ENCODE assay signal across 8 cellular contexts in the genomic region with DNA sequence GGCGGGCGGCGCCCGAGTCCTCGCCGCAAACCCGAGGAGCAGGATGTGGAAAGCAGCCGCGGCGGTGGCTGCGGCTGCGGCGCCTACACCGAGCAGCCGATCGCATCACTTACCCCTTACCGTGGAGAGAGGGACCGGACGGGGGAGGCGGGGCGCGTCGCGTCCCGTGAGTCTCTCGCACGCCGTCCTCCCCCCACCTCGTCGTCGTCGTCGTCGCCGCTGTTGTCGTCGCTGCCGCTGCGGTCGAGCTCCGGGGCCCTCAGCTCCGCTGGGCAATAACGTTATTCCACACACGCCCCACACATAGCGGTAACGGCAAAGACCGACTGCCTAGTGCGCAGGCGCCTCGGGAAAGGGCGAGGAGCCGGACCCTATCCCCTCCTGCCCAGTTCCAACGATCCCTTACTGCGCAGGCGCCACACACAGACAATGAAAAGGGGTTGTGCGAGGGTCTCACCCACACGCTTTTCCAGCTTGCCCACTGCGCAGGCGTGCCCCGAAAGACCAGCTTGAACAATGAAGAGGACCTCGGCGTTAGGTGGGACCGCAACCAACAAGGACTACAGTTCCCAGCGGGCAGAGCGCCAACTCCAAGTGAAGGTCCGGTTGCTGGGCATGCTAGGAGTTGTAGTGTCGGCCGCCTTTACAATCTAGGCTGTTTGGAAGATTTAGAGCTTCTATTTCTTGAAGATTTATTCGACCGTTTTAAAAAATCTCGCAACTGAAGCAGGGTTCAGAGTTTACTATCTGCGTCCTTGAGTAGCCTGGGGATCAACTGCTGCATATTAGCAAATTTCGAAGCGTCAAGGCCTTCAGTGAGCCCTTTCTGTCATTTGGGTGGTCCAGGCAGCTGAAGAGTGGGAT. TPM values are rescaled to one million over a fixed set of nuclear protein-coding genes. Genes with fewer than 3 reads are reported as not detected.
DNase-seq lines count a peak whose midpoint lies in the region; ATAC-seq and TF ChIP-seq lines count a peak whose summit lies in the region.

A gene (minus strand): TSS at position 355 of the 864 bp plus-strand sequence. CDS start 30,001 bp downstream, outside the sequence.

- peak within 1 kb of the TSS; percentile 53; the same call in 2 of the 3 replicates for H2BK15ac ChIP-seq in IMR-90 (ENCODE audit: low read depth, low read length)

- BruUV-seq in IMR-90 (replicated peaks; lab: Mats Ljungman, UMichigan) (no TSS peak), PC-3 (replicated peaks; lab: Mats Ljungman, UMichigan) (no TSS peak)

- H3K56ac ChIP-seq in IMR-90 (ENCODE audit: extremely low read depth, insufficient read depth, low read length) = peak within 1 kb of the TSS; percentile 99

- H2BK20ac ChIP-seq in IMR-90 (ENCODE audit: low read depth, low read length) = peak within 1 kb of the TSS; percentile 58; the same call in 1 of the 2 replicates

- POLR2A ChIA-PET in IMR-90 (lab: Charles Lee; ENCODE audit: unreplicated experiment) = interaction anchor here (0.6 to 0.9 kb wide), 3 partner anchors 10 to 48 kb away, joined by 3 to 4 read pairs (median 3); no protein-coding TSS in a partner anchor
- POLR2A ChIA-PET in PC-3 (lab: Charles Lee; ENCODE audit: unreplicated experiment) = interaction anchor here (0.6 to 0.9 kb wide), 4 partner anchors 8 to 36 kb away, joined by 4 to 30 read pairs (median 4); no protein-coding TSS in a partner anchor

- H3K79me1 ChIP-seq in IMR-90 (ENCODE audit: low read depth in 1 of 2, low read length in 2 of 2) = peaks cover 0 to 9% of the 10 kb centered on the region in 2 experiments; a peak in 3 of 4 replicates

- H3K36me3 Mint-ChIP-seq in activated T-cell treated with anti-CD3 and anti-CD28 coated beads, Interleukin-2, amount 50 U/mL, for 24 hours (ENCODE audit: low read depth) = peaks cover 33% of the 10 kb centered on the region

- peaks cover 48% of the 10 kb centered on the region for H3K4me1 Mint-ChIP-seq in activated T-cell treated with anti-CD3 and anti-CD28 coated beads, Interleukin-2, amount 50 U/mL, for 24 hours (ENCODE audit: low read depth)

- no peaks in the 10 kb centered on the region for H3K27me3 Mint-ChIP-seq in activated T-cell treated with anti-CD3 and anti-CD28 coated beads, Interleukin-2, amount 50 U/mL, for 24 hours

- peak within 1 kb of the TSS; percentile 92 for H2BK5ac ChIP-seq in IMR-90 (ENCODE audit: low read depth, low read length, poor library complexity, severe bottlenecking)

- TF ChIP-seq CTCF in IMR-90 (conservative IDR thresholded peaks at IDR 0.05; ENCODE audit: low read depth, low read length) (no peak), PC-3 (conservative IDR thresholded peaks at IDR 0.05; ENCODE audit: low read depth, low read length) (no peak)

- H2AFZ ChIP-seq in IMR-90 (replicated peaks; ENCODE audit: low read length, poor library complexity) (peak within 1 kb of the TSS; percentile 95), PC-3 (ENCODE audit: low read length) (peak within 1 kb of the TSS; percentile 97)

- peak within 1 kb of the TSS; percentile 97 for H2AK9ac ChIP-seq in IMR-90 (replicated peaks; ENCODE audit: low read depth, low read length, poor library complexity)

- 0% methylated on average over 25 of the region's 74 CpGs; no CpG with 5 or more reads in 1 of the 2 experiments for WGBS in IMR-90 (ENCODE audit: extremely low coverage in 2 of 2, insufficient read length in 1 of 2), 2 experiments

- H3K4me3 Mint-ChIP-seq in activated T-cell treated with anti-CD3 and anti-CD28 coated beads, Interleukin-2, amount 50 U/mL, for 24 hours = peak within 1 kb of the TSS; percentile 99

- H3K23ac ChIP-seq in IMR-90 (ENCODE audit: low read depth, low read length) = peak within 1 kb of the TSS; percentile 98

- in situ Hi-C loops in IMR-90 (cut with MboI; ENCODE audit: low sequenced_read_pairs) = no loop called here

- no peaks in the 10 kb centered on the region for H3F3A ChIP-seq in PC-3 (ENCODE audit: low read length, unreplicated experiment)

- CTCF ChIA-PET in IMR-90 (lab: Yijun Ruan, JAX) (interaction anchor here (0.9 to 1.1 kb wide), 2 partner anchors 10 to 1359 kb away, joined by 3 read pairs; no protein-coding TSS in a partner anchor), PC-3 (lab: Charles Lee) (interaction anchor here (0.6 kb wide), 1 partner anchor 32 kb away, joined by 4 read pairs; no protein-coding TSS in a partner anchor)

- peak within 1 kb of the TSS; percentile 100 for H3K4me2 ChIP-seq in IMR-90 (ENCODE audit: low read depth, low read length)
- H3K4me2 ChIP-seq in PC-3 (ENCODE audit: low read length) = peak within 1 kb of the TSS; percentile 97

- peak within 1 kb of the TSS; percentile 89 for H3K18ac ChIP-seq in IMR-90 (ENCODE audit: low read depth, low read length)

- H3K27ac ChIP-seq in IMR-90 (ENCODE audit: insufficient read depth, low read length) = peak within 1 kb of the TSS; percentile 89
- H3K27ac ChIP-seq in PC-3 (ENCODE audit: low read length) = peak within 1 kb of the TSS; percentile 77
- peak within 1 kb of the TSS; percentile 97 for H3K27ac ChIP-seq in muscle layer of duodenum (ENCODE audit: low read length)

- H3K9me3 ChIP-seq in IMR-90 (ENCODE audit: control insufficient read depth, insufficient read depth, low read length) = no peaks in the 10 kb centered on the region
- no peaks in the 10 kb centered on the region for H3K9me3 ChIP-seq in PC-3 (ENCODE audit: low read length)
- H3K9me3 ChIP-seq in muscle layer of duodenum (ENCODE audit: control insufficient read depth in 1 of 2, low read length in 2 of 2) = no peaks in the 10 kb centered on the region

- peak within 1 kb of the TSS; percentile 82 for H2BK120ac ChIP-seq in IMR-90 (ENCODE audit: low read depth, low read length)

- H3K4ac ChIP-seq in IMR-90 (ENCODE audit: low read depth, low read length) = peak within 1 kb of the TSS; percentile 92

- ATAC-seq in GM21528 (IDR thresholded peaks at IDR 0.05; ENCODE audit: low FRiP score, unreplicated experiment) (peak; percentile 63), IMR-90 (ENCODE audit: low read depth) (peak; percentile 75), PC-3 (peak; percentile 66), esophagus mucosa (peak; percentile 80)

- H2AK5ac ChIP-seq in IMR-90 (ENCODE audit: low read depth, low read length) = peak within 1 kb of the TSS; percentile 83

- H3K36me3 ChIP-seq in IMR-90 (ENCODE audit: control insufficient read depth, insufficient read depth, low read length) (no peaks in the 10 kb centered on the region), PC-3 (ENCODE audit: low read depth, low read length) (no peaks in the 10 kb centered on the region), muscle layer of duodenum (ENCODE audit: control insufficient read depth in 1 of 2, insufficient read depth in 2 of 2, low read length in 2 of 2) (peaks cover 0 to 8% of the 10 kb centered on the region in 2 donors)

- peaks cover 20% of the 10 kb centered on the region for H4K20me1 ChIP-seq in IMR-90 (ENCODE audit: insufficient read depth, low read length)
- peaks cover 27% of the 10 kb centered on the region; the same call in 1 of the 2 replicates for H4K20me1 ChIP-seq in PC-3 (ENCODE audit: low read length)

- no peaks in the 10 kb centered on the region for H3K27me3 ChIP-seq in IMR-90 (ENCODE audit: control insufficient read depth, insufficient read depth, low read length)
- H3K27me3 ChIP-seq in PC-3 (ENCODE audit: low read length) = no peaks in the 10 kb centered on the region
- H3K27me3 ChIP-seq in muscle layer of duodenum (ENCODE audit: low read depth, low read length) = no peaks in the 10 kb centered on the region

- no peaks in the 10 kb centered on the region for H3K9me1 ChIP-seq in IMR-90 (ENCODE audit: insufficient read depth, low read length)

- peak within 1 kb of the TSS; percentile 70 for H4K5ac ChIP-seq in IMR-90 (ENCODE audit: low read depth, low read length)

- no peaks in the 10 kb centered on the region for H3K9me2 ChIP-seq in PC-3 (replicated peaks; ENCODE audit: low read length)

- peaks cover 75% of the 10 kb centered on the region for H3K79me2 ChIP-seq in PC-3 (ENCODE audit: low read length)

- H3K4me1 ChIP-seq in IMR-90 (ENCODE audit: control insufficient read depth, insufficient read depth, low read length) = no peaks in the 10 kb centered on the region; the same call in 1 of the 2 replicates
- H3K4me1 ChIP-seq in PC-3 (ENCODE audit: insufficient read depth, low read length) = peaks cover 40% of the 10 kb centered on the region
- peaks cover 0 to 32% of the 10 kb centered on the region in 2 donors for H3K4me1 ChIP-seq in muscle layer of duodenum (ENCODE audit: control insufficient read depth in 1 of 2, insufficient read depth in 2 of 2, low read length in 2 of 2)

- TF ChIP-seq POLR2A in IMR-90 (IDR thresholded peaks at IDR 0.05; ENCODE audit: low read depth, low read length) = no peak

- intact Hi-C loops in IMR-90 (cut with micrococcal nuclease) = loop anchor here (5.0 kb wide), 3 partner anchors 38 to 72 kb away; no protein-coding TSS in a partner anchor
- intact Hi-C loops in PC-3 (cut with micrococcal nuclease) = loop anchor here (1.0 to 5.0 kb wide), 4 partner anchors 13 to 78 kb away; no protein-coding TSS in a partner anchor

- peak; percentile 96 for DNase-seq in DMS 273 treated with DMSO at 0.1 percent for 48 hours (lab: John Stamatoyannopoulos, UW)
- DNase-seq in IMR-90 = peak; percentile 97
- peak; percentile 99 for DNase-seq in PC-3
- DNase-seq in activated T-cell treated with anti-CD3 and anti-CD28 coated beads, Interleukin-2, amount 50 U/mL, for 24 hours = peak; percentile 92
- peak; percentile 84 to 87 for DNase-seq in stimulated activated CD8-positive, alpha-beta memory T cell treated with anti-CD3 and anti-CD28 coated beads, Interleukin-7, amount 100 ng/mL, for 4 hours (ENCODE audit: low read depth in 2 of 2)

- H3K14ac ChIP-seq in IMR-90 (replicated peaks; ENCODE audit: low read depth, low read length) = peak within 1 kb of the TSS; percentile 88

- peak within 1 kb of the TSS; percentile 79 to 91 for H4K8ac ChIP-seq in IMR-90 (ENCODE audit: low read depth in 2 of 2, low read length in 2 of 2)

- no peaks in the 10 kb centered on the region for H3K9me3 Mint-ChIP-seq in activated T-cell treated with anti-CD3 and anti-CD28 coated beads, Interleukin-2, amount 50 U/mL, for 24 hours

- H3K9ac ChIP-seq in IMR-90 (ENCODE audit: low read depth, low read length) = peak within 1 kb of the TSS; percentile 86
- peak within 1 kb of the TSS; percentile 83 for H3K9ac ChIP-seq in PC-3 (ENCODE audit: low read length)

- H3K4me3 ChIP-seq in IMR-90 (ENCODE audit: insufficient read depth, low read depth, low read length) = peak within 1 kb of the TSS; percentile 86
- peak within 1 kb of the TSS; percentile 85 for H3K4me3 ChIP-seq in PC-3 (ENCODE audit: low read length)
- H3K4me3 ChIP-seq in muscle layer of duodenum (ENCODE audit: low read depth in 1 of 2, low read length in 2 of 2) = peak within 1 kb of the TSS; percentile 91 to 95

- dilution Hi-C loops in IMR-90 (cut with HindIII; ENCODE audit: low sequenced_read_pairs, unreplicated experiment) = no loop called here

- TF ChIP-seq RAD21 in IMR-90 (IDR thresholded peaks at IDR 0.05; ENCODE audit: low read length) = no peak

- H4K91ac ChIP-seq in IMR-90 (ENCODE audit: insufficient read depth, low read depth, low read length) = peak within 1 kb of the TSS; percentile 79

- peak within 1 kb of the TSS; percentile 99 for H3K27ac Mint-ChIP-seq in activated T-cell treated with anti-CD3 and anti-CD28 coated beads, Interleukin-2, amount 50 U/mL, for 24 hours

RNA-seq across cellular contexts. Expression of the gene that starts here (rescaled TPM):
- total RNA-seq in IMR-90 (2012; rRNA removed) (151 and 196 TPM in 2 replicates), PC-3 (2014; rRNA removed) (65.3 and 78.9 TPM in 2 replicates), esophagus mucosa (15.4 TPM)
- polyA plus RNA-seq in IMR-90 (2012; rRNA removed) = 65.8 and 66.0 TPM in 2 replicates
- 21.7 and 28.1 TPM in 2 replicates for polyA plus RNA-seq in IMR-90 (2012; cell fraction: cytosol; rRNA removed)
- 39.6 and 175 TPM in 2 replicates for polyA plus RNA-seq in IMR-90 (2012; cell fraction: nucleus; rRNA removed; ENCODE audit: low replicate concordance)

Comparison
In these comparisons a context has a peak if more than half of its experiments do, and no peak if none do; other contexts are left out.
1. Peak in every context shown above with its lines: DNase-seq, ATAC-seq, H3K4me3 ChIP-seq and H3K27ac ChIP-seq.